In the genomic region with DNA sequence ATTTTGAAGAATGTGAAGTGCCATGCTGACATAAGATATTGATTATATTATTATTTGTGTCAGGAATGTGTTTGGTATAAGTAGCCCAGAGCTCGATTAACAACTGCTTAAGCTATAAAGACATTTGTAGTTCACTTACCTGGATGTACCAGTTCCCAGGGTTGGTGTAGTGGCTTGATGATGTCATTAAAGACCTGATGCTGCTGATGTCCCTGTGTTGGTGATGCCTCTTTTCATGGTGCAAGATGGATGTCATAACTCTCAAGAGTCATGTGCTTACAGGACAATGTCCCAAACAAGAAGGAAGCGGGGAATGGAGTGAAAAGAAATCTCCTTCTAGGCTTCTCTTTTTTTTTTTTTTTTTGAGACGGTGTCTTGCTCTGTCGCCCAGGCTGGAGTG, we compare ENCODE assay signal across 3 cellular contexts.
TF ChIP-seq lines count a peak whose summit lies in the region.

No MANE protein-coding gene starts in this region.

TF ChIP-seq in HEK293, 187 proteins besides CTCF, POLR2A, EP300 and RAD21 (continued from another document):
- TF ChIP-seq EGR2 (tag by site-specific recombination; IDR thresholded peaks at IDR 0.05; ENCODE audit: low read depth) (no peak), ZXDB (tag by site-specific recombination; IDR thresholded peaks at IDR 0.05) (no peak), ZEB2 (tag by site-specific recombination; IDR thresholded peaks at IDR 0.05) (no peak), ZFP41 (tag by site-specific recombination; IDR thresholded peaks at IDR 0.05; ENCODE audit: borderline replicate concordance) (no peak)
- TF ChIP-seq, protein P1, sequence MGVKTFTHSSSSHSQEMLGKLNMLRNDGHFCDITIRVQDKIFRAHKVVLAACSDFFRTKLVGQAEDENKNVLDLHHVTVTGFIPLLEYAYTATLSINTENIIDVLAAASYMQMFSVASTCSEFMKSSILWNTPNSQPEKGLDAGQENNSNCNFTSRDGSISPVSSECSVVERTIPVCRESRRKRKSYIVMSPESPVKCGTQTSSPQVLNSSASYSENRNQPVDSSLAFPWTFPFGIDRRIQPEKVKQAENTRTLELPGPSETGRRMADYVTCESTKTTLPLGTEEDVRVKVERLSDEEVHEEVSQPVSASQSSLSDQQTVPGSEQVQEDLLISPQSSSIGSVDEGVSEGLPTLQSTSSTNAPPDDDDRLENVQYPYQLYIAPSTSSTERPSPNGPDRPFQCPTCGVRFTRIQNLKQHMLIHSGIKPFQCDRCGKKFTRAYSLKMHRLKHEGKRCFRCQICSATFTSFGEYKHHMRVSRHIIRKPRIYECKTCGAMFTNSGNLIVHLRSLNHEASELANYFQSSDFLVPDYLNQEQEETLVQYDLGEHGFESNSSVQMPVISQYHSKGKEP (tag by site-specific recombination; IDR thresholded peaks at IDR 0.05) = no peak
- TF ChIP-seq, protein P2, sequence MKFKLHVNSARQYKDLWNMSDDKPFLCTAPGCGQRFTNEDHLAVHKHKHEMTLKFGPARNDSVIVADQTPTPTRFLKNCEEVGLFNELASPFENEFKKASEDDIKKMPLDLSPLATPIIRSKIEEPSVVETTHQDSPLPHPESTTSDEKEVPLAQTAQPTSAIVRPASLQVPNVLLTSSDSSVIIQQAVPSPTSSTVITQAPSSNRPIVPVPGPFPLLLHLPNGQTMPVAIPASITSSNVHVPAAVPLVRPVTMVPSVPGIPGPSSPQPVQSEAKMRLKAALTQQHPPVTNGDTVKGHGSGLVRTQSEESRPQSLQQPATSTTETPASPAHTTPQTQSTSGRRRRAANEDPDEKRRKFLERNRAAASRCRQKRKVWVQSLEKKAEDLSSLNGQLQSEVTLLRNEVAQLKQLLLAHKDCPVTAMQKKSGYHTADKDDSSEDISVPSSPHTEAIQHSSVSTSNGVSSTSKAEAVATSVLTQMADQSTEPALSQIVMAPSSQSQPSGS (tag by site-specific recombination; IDR thresholded peaks at IDR 0.05; ENCODE audit: low read depth) = peak; percentile 81; the same call in 1 of the 2 replicates
- TF ChIP-seq, protein P3, sequence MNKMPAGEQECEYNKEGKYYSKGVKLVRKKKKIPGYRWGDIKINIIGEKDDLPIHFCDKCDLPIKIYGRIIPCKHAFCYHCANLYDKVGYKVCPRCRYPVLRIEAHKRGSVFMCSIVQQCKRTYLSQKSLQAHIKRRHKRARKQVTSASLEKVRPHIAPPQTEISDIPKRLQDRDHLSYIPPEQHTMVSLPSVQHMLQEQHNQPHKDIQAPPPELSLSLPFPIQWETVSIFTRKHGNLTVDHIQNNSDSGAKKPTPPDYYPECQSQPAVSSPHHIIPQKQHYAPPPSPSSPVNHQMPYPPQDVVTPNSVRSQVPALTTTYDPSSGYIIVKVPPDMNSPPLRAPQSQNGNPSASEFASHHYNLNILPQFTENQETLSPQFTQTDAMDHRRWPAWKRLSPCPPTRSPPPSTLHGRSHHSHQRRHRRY (tag by site-specific recombination; IDR thresholded peaks at IDR 0.05) = no peak

TF ChIP-seq in IMR-90, 13 proteins besides CTCF, POLR2A, EP300 and RAD21 (continued from another document):
- TF ChIP-seq SMC3 (IDR thresholded peaks at IDR 0.05; ENCODE audit: low read depth, low read length) = no peak
- no peak for TF ChIP-seq CEBPB (IDR thresholded peaks at IDR 0.05; ENCODE audit: low read depth, low read length)
- no peak for TF ChIP-seq RCOR1 (IDR thresholded peaks at IDR 0.05; ENCODE audit: insufficient replicate concordance, low read length)
- TF ChIP-seq, protein P4, sequence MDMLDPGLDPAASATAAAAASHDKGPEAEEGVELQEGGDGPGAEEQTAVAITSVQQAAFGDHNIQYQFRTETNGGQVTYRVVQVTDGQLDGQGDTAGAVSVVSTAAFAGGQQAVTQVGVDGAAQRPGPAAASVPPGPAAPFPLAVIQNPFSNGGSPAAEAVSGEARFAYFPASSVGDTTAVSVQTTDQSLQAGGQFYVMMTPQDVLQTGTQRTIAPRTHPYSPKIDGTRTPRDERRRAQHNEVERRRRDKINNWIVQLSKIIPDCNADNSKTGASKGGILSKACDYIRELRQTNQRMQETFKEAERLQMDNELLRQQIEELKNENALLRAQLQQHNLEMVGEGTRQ (IDR thresholded peaks at IDR 0.05; ENCODE audit: low read depth, low read length) = no peak
- TF ChIP-seq, protein P5, sequence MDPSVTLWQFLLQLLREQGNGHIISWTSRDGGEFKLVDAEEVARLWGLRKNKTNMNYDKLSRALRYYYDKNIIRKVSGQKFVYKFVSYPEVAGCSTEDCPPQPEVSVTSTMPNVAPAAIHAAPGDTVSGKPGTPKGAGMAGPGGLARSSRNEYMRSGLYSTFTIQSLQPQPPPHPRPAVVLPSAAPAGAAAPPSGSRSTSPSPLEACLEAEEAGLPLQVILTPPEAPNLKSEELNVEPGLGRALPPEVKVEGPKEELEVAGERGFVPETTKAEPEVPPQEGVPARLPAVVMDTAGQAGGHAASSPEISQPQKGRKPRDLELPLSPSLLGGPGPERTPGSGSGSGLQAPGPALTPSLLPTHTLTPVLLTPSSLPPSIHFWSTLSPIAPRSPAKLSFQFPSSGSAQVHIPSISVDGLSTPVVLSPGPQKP (IDR thresholded peaks at IDR 0.05; ENCODE audit: borderline replicate concordance, low read depth, low read length) = no peak
- TF ChIP-seq BHLHE40 (IDR thresholded peaks at IDR 0.05; ENCODE audit: low read depth, low read length) = no peak
- no peak for TF ChIP-seq MAFK (IDR thresholded peaks at IDR 0.05; ENCODE audit: low read depth, low read length)
- no peak for TF ChIP-seq NFE2L2 (IDR thresholded peaks at IDR 0.05; ENCODE audit: low read depth, low read length)
- no peak for TF ChIP-seq MXI1 (IDR thresholded peaks at IDR 0.05; ENCODE audit: borderline replicate concordance, low read depth, low read length)

TF ChIP-seq in SK-N-SH, 30 proteins besides CTCF, POLR2A, EP300 and RAD21:
- TF ChIP-seq SMC3 (IDR thresholded peaks at IDR 0.05; ENCODE audit: low read depth, low read length) (no peak), YY1 (IDR thresholded peaks at IDR 0.05; ENCODE audit: low read depth) (no peak), JUND (IDR thresholded peaks at IDR 0.05) (no peak), RCOR1 (IDR thresholded peaks at IDR 0.05; ENCODE audit: low read length) (no peak)
- TF ChIP-seq, protein P6, sequence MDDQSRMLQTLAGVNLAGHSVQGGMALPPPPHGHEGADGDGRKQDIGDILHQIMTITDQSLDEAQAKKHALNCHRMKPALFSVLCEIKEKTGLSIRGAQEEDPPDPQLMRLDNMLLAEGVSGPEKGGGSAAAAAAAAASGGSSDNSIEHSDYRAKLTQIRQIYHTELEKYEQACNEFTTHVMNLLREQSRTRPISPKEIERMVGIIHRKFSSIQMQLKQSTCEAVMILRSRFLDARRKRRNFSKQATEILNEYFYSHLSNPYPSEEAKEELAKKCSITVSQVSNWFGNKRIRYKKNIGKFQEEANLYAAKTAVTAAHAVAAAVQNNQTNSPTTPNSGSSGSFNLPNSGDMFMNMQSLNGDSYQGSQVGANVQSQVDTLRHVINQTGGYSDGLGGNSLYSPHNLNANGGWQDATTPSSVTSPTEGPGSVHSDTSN (IDR thresholded peaks at IDR 0.05) = no peak
- TF ChIP-seq, protein P4 (IDR thresholded peaks at IDR 0.05; ENCODE audit: borderline replicate concordance, low read depth, low read length) = no peak
TF ChIP-seq in SK-N-SH: peak in this region for 0.
